ENCODE assay signal across 21 cellular contexts in genomic region chr7:16967174-16967868, GRCh38.
DNase-seq lines count a peak whose midpoint lies in the region; ATAC-seq, FAIRE-seq and TF ChIP-seq lines count a peak whose summit lies in the region.
"Had no signal": no experiment of that assay in that cellular context is flagged by ENCODE, and none has a peak within 500 bp of the region (broad histone marks: within the 10 kb centered on the region; RNA-seq: fewer than 3 reads in every experiment).

No MANE protein-coding gene starts in this region.

- H3K79me1 ChIP-seq in IMR-90 (ENCODE audit: low read depth in 1 of 2, low read length in 2 of 2) (no peaks in the 10 kb centered on the region), neuronal stem cell (ENCODE audit: low read depth, low read length) (no peaks in the 10 kb centered on the region)

- no peak overlapping the region for H3K56ac ChIP-seq in IMR-90 (ENCODE audit: extremely low read depth, insufficient read depth, low read length)

- ATAC-seq in IMR-90 (ENCODE audit: low read depth) (peak; percentile 32), thoracic aorta (ENCODE audit: insufficient number of reproducible peaks, low FRiP score, low read depth) (peak; percentile 61), HG03139 (IDR thresholded peaks at IDR 0.05; ENCODE audit: unreplicated experiment) (no peak), GM18873 (IDR thresholded peaks at IDR 0.05; ENCODE audit: low FRiP score, unreplicated experiment) (no peak)
- ATAC-seq: mucosa of descending colon had no signal

- no peak overlapping the region for H2BK20ac ChIP-seq in IMR-90 (ENCODE audit: low read depth, low read length)

- DNase-seq in IMR-90 (peak; percentile 33), hepatic stellate cell (ENCODE audit: low spot score) (peak; percentile 37), thoracic aorta (ENCODE audit: low spot score) (no peak), NCI-H2081 (lab: John Stamatoyannopoulos, UW) (no peak), neuronal stem cell (ENCODE audit: low spot score) (no peak)
- DNase-seq: activated T-cell treated with anti-CD3 and anti-CD28 coated beads, Interleukin-2, amount 50 U/mL, for 48 hours; DMS153; hippocampal formation; Kasumi-1; mucosa of descending colon; NCI-H146; posterior cingulate gyrus; SK-N-SH; stimulated activated CD4-positive, alpha-beta T cell treated with anti-CD3 and anti-CD28 coated beads, Interleukin-15, amount 100 ng/mL, for 24 hours had no signal

- H3K4me3 ChIP-seq in IMR-90 (ENCODE audit: insufficient read depth, low read depth, low read length) (no peak overlapping the region), thoracic aorta (no peak overlapping the region), neuronal stem cell (ENCODE audit: low read length in 2 of 2) (no peak overlapping the region)
- H3K4me3 ChIP-seq: BLaER1 treated with 17β-estradiol and CSF1 and Interleukin-3, amounts not matched to agents 10 nM and 100 nM; mucosa of descending colon had no signal

- H2AK5ac ChIP-seq in IMR-90 (ENCODE audit: low read depth, low read length) = no peak overlapping the region
- no peak overlapping the region for H2AK5ac ChIP-seq in neuronal stem cell (ENCODE audit: low read depth, low read length)

- peak; percentile 76 for FAIRE-seq in endometrium (lab: Jason Lieb, UNC)
- FAIRE-seq: colon, TTC549 had no signal

- no peak overlapping the region for H4K8ac ChIP-seq in IMR-90 (ENCODE audit: low read depth in 2 of 2, low read length in 2 of 2)
- H4K8ac ChIP-seq in neuronal stem cell (ENCODE audit: low read depth, low read length) = no peak overlapping the region

- H2AK9ac ChIP-seq in IMR-90 (replicated peaks; ENCODE audit: low read depth, low read length, poor library complexity) = no peak overlapping the region

- dilution Hi-C loops in IMR-90 (cut with HindIII; ENCODE audit: low sequenced_read_pairs, unreplicated experiment) = no loop called here

- no peak overlapping the region for H3K27ac ChIP-seq in IMR-90 (ENCODE audit: insufficient read depth, low read length)
- H3K27ac ChIP-seq in thoracic aorta = peak overlapping the region; percentile 40 to 57
- H3K27ac ChIP-seq in neuronal stem cell (replicated peaks; ENCODE audit: low read length) = no peak overlapping the region
- H3K27ac ChIP-seq: BLaER1 treated with 17β-estradiol and CSF1 and Interleukin-3, amounts not matched to agents 10 nM and 100 nM; epithelial cell of prostate had no signal

- H2BK5ac ChIP-seq in IMR-90 (ENCODE audit: low read depth, low read length, poor library complexity, severe bottlenecking) = no peak overlapping the region
- no peak overlapping the region for H2BK5ac ChIP-seq in neuronal stem cell (ENCODE audit: low read length)

- in situ Hi-C loops in IMR-90 (cut with MboI; ENCODE audit: low sequenced_read_pairs) = no loop called here

- no peaks in the 10 kb centered on the region for H3K9me1 ChIP-seq in IMR-90 (ENCODE audit: insufficient read depth, low read length)

- no CpG with 5 or more reads among the region's 1 CpG for WGBS in IMR-90 (ENCODE audit: extremely low coverage in 2 of 2, insufficient read length in 1 of 2), 2 experiments
- no CpG with 5 or more reads among the region's 1 CpG for WGBS in neuronal stem cell (ENCODE audit: extremely low coverage in 2 of 2, insufficient read length in 2 of 2, insufficient replicate concordance in 1 of 2), 2 donors

- TF ChIP-seq CTCF in IMR-90 (conservative IDR thresholded peaks at IDR 0.05; ENCODE audit: low read depth, low read length) (no peak), thoracic aorta (IDR thresholded peaks at IDR 0.05) (no peak)

- no peak overlapping the region for H2BK15ac ChIP-seq in IMR-90 (ENCODE audit: low read depth, low read length)
- H2BK15ac ChIP-seq in neuronal stem cell (ENCODE audit: low read length) = no peak overlapping the region

- H3K18ac ChIP-seq in IMR-90 (ENCODE audit: low read depth, low read length) (no peak overlapping the region; the same call in 1 of the 2 replicates), neuronal stem cell (ENCODE audit: low read length) (no peak overlapping the region)

- no peak for TF ChIP-seq POLR2A in IMR-90 (IDR thresholded peaks at IDR 0.05; ENCODE audit: low read depth, low read length)

- H3K36me3 ChIP-seq in IMR-90 (ENCODE audit: control insufficient read depth, insufficient read depth, low read length) (no peaks in the 10 kb centered on the region), thoracic aorta (no peaks in the 10 kb centered on the region), neuronal stem cell (replicated peaks in 1 of 2; ENCODE audit: control insufficient read depth in 2 of 2, insufficient read depth in 2 of 2, low read length in 2 of 2) (peaks cover 0 to 11% of the 10 kb centered on the region in 2 donors)
- H3K36me3 ChIP-seq: BLaER1 treated with 17β-estradiol and CSF1 and Interleukin-3, amounts not matched to agents 10 nM and 100 nM had no signal

- no peak overlapping the region for H4K5ac ChIP-seq in IMR-90 (ENCODE audit: low read depth, low read length)

- peaks cover 6% of the 10 kb centered on the region; the same call in 1 of the 2 replicates for H3K4me1 ChIP-seq in IMR-90 (ENCODE audit: control insufficient read depth, insufficient read depth, low read length)
- H3K4me1 ChIP-seq in thoracic aorta (ENCODE audit: control insufficient read depth in 1 of 2, low read depth in 2 of 2) = peaks cover 24 to 35% of the 10 kb centered on the region in 2 donors
- H3K4me1 ChIP-seq in neuronal stem cell (ENCODE audit: control insufficient read depth in 2 of 2, insufficient read depth in 1 of 2, low read depth in 1 of 2, low read length in 2 of 2) = peaks cover 7 to 16% of the 10 kb centered on the region in 2 donors
- H3K4me1 ChIP-seq: BLaER1 treated with 17β-estradiol and CSF1 and Interleukin-3, amounts not matched to agents 10 nM and 100 nM had no signal

- CTCF ChIA-PET in IMR-90 (lab: Yijun Ruan, JAX) = no interaction called here

- H3K27me3 ChIP-seq in IMR-90 (ENCODE audit: control insufficient read depth, insufficient read depth, low read length) (no peaks in the 10 kb centered on the region), thoracic aorta (replicated peaks; ENCODE audit: insufficient read depth) (no peaks in the 10 kb centered on the region), neuronal stem cell (ENCODE audit: control insufficient read depth in 3 of 3, insufficient read depth in 3 of 3, low read depth in 1 of 3, low read length in 3 of 3) (no peaks in the 10 kb centered on the region)
- H3K27me3 ChIP-seq: BLaER1 treated with 17β-estradiol and CSF1 and Interleukin-3, amounts not matched to agents 10 nM and 100 nM had no signal

- no peaks in the 10 kb centered on the region for H4K20me1 ChIP-seq in IMR-90 (ENCODE audit: insufficient read depth, low read length)
- H4K20me1 ChIP-seq: BLaER1 treated with 17β-estradiol and CSF1 and Interleukin-3, amounts not matched to agents 10 nM and 100 nM had no signal

- H2BK120ac ChIP-seq in IMR-90 (ENCODE audit: low read depth, low read length) (no peak overlapping the region), neuronal stem cell (ENCODE audit: low read depth, low read length) (no peak overlapping the region)

- no peak overlapping the region for H2AFZ ChIP-seq in IMR-90 (replicated peaks; ENCODE audit: low read length, poor library complexity)
- H2AFZ ChIP-seq in neuronal stem cell (ENCODE audit: low read length) = no peak overlapping the region

- intact Hi-C loops in IMR-90 (cut with micrococcal nuclease) = no loop called here

- H3K14ac ChIP-seq in IMR-90 (replicated peaks; ENCODE audit: low read depth, low read length) = no peak overlapping the region
- H3K14ac ChIP-seq in neuronal stem cell (ENCODE audit: low read length) = no peak overlapping the region

- no TSS peak for BruUV-seq in IMR-90 (replicated peaks; lab: Mats Ljungman, UMichigan)

- no peak overlapping the region for H2BK12ac ChIP-seq in neuronal stem cell (ENCODE audit: low read length)

- H3K4ac ChIP-seq in IMR-90 (ENCODE audit: low read depth, low read length) (no peak overlapping the region), neuronal stem cell (ENCODE audit: low read length) (no peak overlapping the region)

- no peak for TF ChIP-seq RAD21 in IMR-90 (IDR thresholded peaks at IDR 0.05; ENCODE audit: low read length)

- no peaks in the 10 kb centered on the region for H3K9me3 ChIP-seq in IMR-90 (ENCODE audit: control insufficient read depth, insufficient read depth, low read length)
- no peaks in the 10 kb centered on the region for H3K9me3 ChIP-seq in thoracic aorta
- H3K9me3 ChIP-seq in neuronal stem cell (replicated peaks in 1 of 2; ENCODE audit: control insufficient read depth in 2 of 2, insufficient read depth in 1 of 2, low read depth in 1 of 2, low read length in 2 of 2) = peaks cover 0 to 24% of the 10 kb centered on the region in 2 donors
- H3K9me3 ChIP-seq: SK-N-SH had no signal

- H3K9ac ChIP-seq in IMR-90 (ENCODE audit: low read depth, low read length) = no peak overlapping the region
- no peak overlapping the region for H3K9ac ChIP-seq in neuronal stem cell (ENCODE audit: low read depth, low read length, poor library complexity)
- H3K9ac ChIP-seq: BLaER1 treated with 17β-estradiol and CSF1 and Interleukin-3, amounts not matched to agents 10 nM and 100 nM; SK-N-SH had no signal

- no peak overlapping the region for H3K23ac ChIP-seq in IMR-90 (ENCODE audit: low read depth, low read length)
- no peak overlapping the region for H3K23ac ChIP-seq in neuronal stem cell (ENCODE audit: low read depth, low read length, poor library complexity)

- no peak overlapping the region for H4K91ac ChIP-seq in IMR-90 (ENCODE audit: insufficient read depth, low read depth, low read length)
- H4K91ac ChIP-seq in neuronal stem cell (ENCODE audit: low read depth, low read length, poor library complexity) = no peak overlapping the region

- H3K4me2 ChIP-seq in IMR-90 (ENCODE audit: low read depth, low read length) (no peak overlapping the region), neuronal stem cell (ENCODE audit: insufficient read depth, low read length, poor library complexity, severe bottlenecking) (no peak overlapping the region)
- H3K4me2 ChIP-seq: BLaER1 treated with 17β-estradiol and CSF1 and Interleukin-3, amounts not matched to agents 10 nM and 100 nM; SK-N-SH had no signal

- POLR2A ChIA-PET in IMR-90 (lab: Charles Lee; ENCODE audit: unreplicated experiment) = no interaction called here

TF ChIP-seq in IMR-90, 13 proteins besides CTCF, POLR2A, EP300 and RAD21:
- TF ChIP-seq RFX5 (IDR thresholded peaks at IDR 0.05; ENCODE audit: low read depth, low read length) (no peak), MAZ (IDR thresholded peaks at IDR 0.05; ENCODE audit: borderline replicate concordance, low read depth, low read length) (no peak)

Comparison
In these comparisons a context has a peak if more than half of its experiments do, and no peak if none do; other contexts are left out.
1. ATAC-seq: peak in IMR-90 (single experiment) and thoracic aorta (single experiment); none in HG03139 (single experiment) and GM18873 (single experiment).
2. DNase-seq: peak in IMR-90 (single experiment) and hepatic stellate cell (single experiment); none in thoracic aorta (single experiment), NCI-H2081 (0 of 2) and neuronal stem cell (single experiment).
3. H3K27ac ChIP-seq: peak in thoracic aorta (2 of 2); none in IMR-90 (single experiment) and neuronal stem cell (single experiment).